ENCODE assay signal across 27 cellular contexts in the genomic region with DNA sequence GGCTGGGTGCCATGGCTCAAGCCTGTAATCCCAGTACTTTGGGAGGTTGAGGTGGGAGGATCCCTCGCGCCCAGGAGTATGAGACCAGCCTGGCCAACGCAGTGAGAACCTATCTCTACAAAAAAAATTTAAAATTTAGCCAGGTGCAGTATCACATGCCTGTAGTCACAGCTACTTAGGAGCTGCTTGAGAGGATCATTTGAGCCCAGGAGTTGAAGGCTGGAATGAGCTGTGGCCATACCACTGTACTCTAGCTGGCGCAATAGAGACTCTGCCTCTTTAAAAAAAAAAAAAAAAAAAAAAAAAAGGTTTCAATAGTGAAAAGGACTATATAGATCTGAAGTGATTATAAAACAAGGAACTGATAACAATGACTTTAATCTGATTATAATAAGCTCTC. TPM values are rescaled to one million over a fixed set of nuclear protein-coding genes. Genes with fewer than 3 reads are reported as not detected.
DNase-seq lines count a peak whose midpoint lies in the region; ATAC-seq, FAIRE-seq and TF ChIP-seq lines count a peak whose summit lies in the region.
"Had no signal": no experiment of that assay in that cellular context is flagged by ENCODE, and none has a peak within 500 bp of the region (broad histone marks: within the 10 kb centered on the region; RNA-seq: fewer than 3 reads in every experiment).

No MANE protein-coding gene starts in this region.

- in situ Hi-C loops in K562 (cut with MboI), result no loop called here

- H3K4me1 Mint-ChIP-seq in activated naive CD4-positive, alpha-beta T cell treated with anti-CD3 and anti-CD28 coated beads for 36 hours (ENCODE audit: low read depth), result peaks cover 14% of the 10 kb centered on the region
- peaks cover 2% of the 10 kb centered on the region for H3K4me1 Mint-ChIP-seq in activated naive CD4-positive, alpha-beta T cell treated with anti-CD3 and anti-CD28 coated beads, Interleukin-2, amount 10 ng/mL, durations not matched to agents 7 days and 5 days
- H3K4me1 Mint-ChIP-seq in HFFc6 (ENCODE audit: low read depth), result no peaks in the 10 kb centered on the region
- no peaks in the 10 kb centered on the region for H3K4me1 Mint-ChIP-seq in nephron progenitor cell
- H3K4me1 Mint-ChIP-seq: brain had no signal

- no peak overlapping the region for H2AFZ ChIP-seq in K562 (ENCODE audit: low read depth, low read length)
- H2AFZ ChIP-seq: parathyroid adenoma had no signal

- H3K4me3 Mint-ChIP-seq in activated naive CD4-positive, alpha-beta T cell treated with anti-CD3 and anti-CD28 coated beads for 36 hours, result no peak overlapping the region
- no peak overlapping the region for H3K4me3 Mint-ChIP-seq in activated naive CD4-positive, alpha-beta T cell treated with anti-CD3 and anti-CD28 coated beads, Interleukin-2, amount 10 ng/mL, durations not matched to agents 7 days and 5 days
- H3K4me3 Mint-ChIP-seq in HFFc6 (no peak overlapping the region), nephron progenitor cell (no peak overlapping the region)
- H3K4me3 Mint-ChIP-seq: activated CD4-positive, alpha-beta T cell treated with anti-CD3 and anti-CD28 coated beads, Interleukin-2, amount 10 ng/mL, durations not matched to agents 24 days and 14 days; brain; naive thymus-derived CD8-positive, alpha-beta T cell; stimulated activated naive CD8-positive, alpha-beta T cell treated with anti-CD3 and anti-CD28 coated beads, Interleukin-15, Interleukin-2, amounts not matched to agents 100 ng/mL and 50 ng/mL, for 24 hours had no signal

- H3K79me2 ChIP-seq in K562 (ENCODE audit: control insufficient read depth, insufficient read depth, low read length), result no peaks in the 10 kb centered on the region; the same call in 2 of the 3 replicates

- H3K27me3 ChIP-seq in K562 (ENCODE audit: control insufficient read depth in 2 of 2, insufficient read depth in 2 of 2, low read length in 2 of 2) (no peaks in the 10 kb centered on the region), ovary (no peaks in the 10 kb centered on the region)
- H3K27me3 ChIP-seq: foreskin keratinocyte, right lobe of liver, thyroid gland had no signal

- H3K27ac Mint-ChIP-seq in activated naive CD4-positive, alpha-beta T cell treated with anti-CD3 and anti-CD28 coated beads for 36 hours, result peak overlapping the region; percentile 53
- H3K27ac Mint-ChIP-seq in activated naive CD4-positive, alpha-beta T cell treated with anti-CD3 and anti-CD28 coated beads, Interleukin-2, amount 10 ng/mL, durations not matched to agents 7 days and 5 days, result no peak overlapping the region
- H3K27ac Mint-ChIP-seq in HFFc6, result no peak overlapping the region
- no peak overlapping the region for H3K27ac Mint-ChIP-seq in nephron progenitor cell
- H3K27ac Mint-ChIP-seq: activated CD4-positive, alpha-beta T cell treated with anti-CD3 and anti-CD28 coated beads, Interleukin-2, amount 10 ng/mL, durations not matched to agents 24 days and 14 days; brain; stimulated activated naive CD8-positive, alpha-beta T cell treated with anti-CD3 and anti-CD28 coated beads, Interleukin-15, Interleukin-2, amounts not matched to agents 100 ng/mL and 50 ng/mL, for 24 hours had no signal

- H3K9me3 ChIP-seq in K562 (replicated peaks; ENCODE audit: control insufficient read depth, insufficient read depth, low read depth, low read length) (no peaks in the 10 kb centered on the region), ovary (no peaks in the 10 kb centered on the region)
- H3K9me3 ChIP-seq: right lobe of liver, thyroid gland had no signal

- BruUV-seq in K562 (replicated peaks; lab: Mats Ljungman, UMichigan), result no TSS peak

- no peak for TF ChIP-seq RAD21 in K562 (CRISPR knock-in tag; conservative IDR thresholded peaks at IDR 0.05 in 1 of 2, IDR thresholded peaks at IDR 0.05 in 1 of 2)

- intact Hi-C loops in activated naive CD4-positive, alpha-beta T cell treated with anti-CD3 and anti-CD28 coated beads for 36 hours (cut with micrococcal nuclease), result no loop called here
- intact Hi-C loops in K562 (cut with micrococcal nuclease), result no loop called here
- intact Hi-C loops in Right ventricle myocardium inferior (cut with DNase I), result no loop called here
- intact Hi-C loops in ovary (cut with DNase I), result no loop called here

- peaks cover 87% of the 10 kb centered on the region for H3K36me3 ChIP-seq in K562 (ENCODE audit: control insufficient read depth, insufficient read depth, low read length)
- H3K36me3 ChIP-seq in ovary, result no peaks in the 10 kb centered on the region

- peaks cover 41% of the 10 kb centered on the region for H3K36me3 Mint-ChIP-seq in activated naive CD4-positive, alpha-beta T cell treated with anti-CD3 and anti-CD28 coated beads for 36 hours (ENCODE audit: low read depth)
- peaks cover 31% of the 10 kb centered on the region for H3K36me3 Mint-ChIP-seq in activated naive CD4-positive, alpha-beta T cell treated with anti-CD3 and anti-CD28 coated beads, Interleukin-2, amount 10 ng/mL, durations not matched to agents 7 days and 5 days
- H3K36me3 Mint-ChIP-seq in HFFc6 (ENCODE audit: low read depth) (peaks cover 20% of the 10 kb centered on the region), nephron progenitor cell (ENCODE audit: low read depth) (peaks cover 50% of the 10 kb centered on the region)

- H3K4me3 ChIP-seq in K562, result no peak overlapping the region
- no peak overlapping the region for H3K4me3 ChIP-seq in retinal pigment epithelial cell (ENCODE audit: low read length)
- H3K4me3 ChIP-seq in ovary, result no peak overlapping the region
- H3K4me3 ChIP-seq: right lobe of liver, thyroid gland had no signal

- TF ChIP-seq POLR2A in K562 (conservative IDR thresholded peaks at IDR 0.05) (no peak), ovary (IDR thresholded peaks at IDR 0.05) (no peak)

- H3K4me2 ChIP-seq in K562 (ENCODE audit: insufficient read depth, low read length), result no peak overlapping the region

- WGBS in K562 (ENCODE audit: insufficient coverage, low coverage, missing lambda C conversion rate), result 88% methylated on average over 4 of the region's 4 CpGs
- 97% methylated on average over 4 of the region's 4 CpGs for WGBS in ovary, 3 donors

- H3K27ac ChIP-seq in K562 (ENCODE audit: extremely low read depth, low read depth, low read length) (no peak overlapping the region), ovary (no peak overlapping the region)
- H3K27ac ChIP-seq: foreskin keratinocyte, parathyroid adenoma, right lobe of liver, thyroid gland had no signal

- H3K9me1 ChIP-seq in K562 (ENCODE audit: control insufficient read depth, insufficient read depth, low read length), result no peaks in the 10 kb centered on the region

- TF ChIP-seq EP300 in K562 (IDR thresholded peaks at IDR 0.05; ENCODE audit: low read length) (no peak), ovary (IDR thresholded peaks at IDR 0.05) (no peak)

- TF ChIP-seq CTCF in HFFc6 (IDR thresholded peaks at IDR 0.05) (peak; percentile 18; the same call in 1 of the 2 replicates), K562 (IDR thresholded peaks at IDR 0.05 in 2 of 3, conservative IDR thresholded peaks at IDR 0.05 in 1 of 3; ENCODE audit: insufficient read depth in 2 of 3, low read depth in 1 of 3, low read length in 3 of 3) (no peak), retinal pigment epithelial cell (conservative IDR thresholded peaks at IDR 0.05; ENCODE audit: low read depth, low read length) (peak; percentile 15), ovary (IDR thresholded peaks at IDR 0.05) (no peak), nephron progenitor cell (IDR thresholded peaks at IDR 0.05) (no peak)

- CTCF ChIA-PET in activated naive CD4-positive, alpha-beta T cell treated with anti-CD3 and anti-CD28 coated beads for 36 hours (lab: Charles Lee), result interaction anchor here (0.9 to 1.7 kb wide), 3 partner anchors 9 to 15 kb away, joined by 3 to 5 read pairs (median 5); no protein-coding TSS in a partner anchor
- CTCF ChIA-PET in activated naive CD4-positive, alpha-beta T cell treated with anti-CD3 and anti-CD28 coated beads, Interleukin-2, amount 10 ng/mL, durations not matched to agents 7 days and 5 days (lab: Charles Lee), result interaction anchor here (0.8 kb wide), 1 partner anchor 103 kb away, joined by 4 read pairs; no protein-coding TSS in a partner anchor
- CTCF ChIA-PET in K562 (lab: Yijun Ruan, JAX; ENCODE audit: low intra/inter-chr PET ratio), result no interaction called here

- no peaks in the 10 kb centered on the region for H4K20me1 ChIP-seq in K562 (replicated peaks; ENCODE audit: control insufficient read depth, insufficient read depth, low read length)

- ATAC-seq in K562, result peak; percentile 59; the same call in 2 of the 3 replicates
- no peak for ATAC-seq in Right ventricle myocardium inferior
- ATAC-seq: foreskin keratinocyte; naive thymus-derived CD8-positive, alpha-beta T cell had no signal

- no peaks in the 10 kb centered on the region for H3K4me1 ChIP-seq in K562 (replicated peaks in 1 of 2; ENCODE audit: control insufficient read depth in 2 of 2, insufficient read depth in 2 of 2, low read length in 2 of 2)
- H3K4me1 ChIP-seq in ovary (ENCODE audit: insufficient read depth), result no peaks in the 10 kb centered on the region
- H3K4me1 ChIP-seq: foreskin keratinocyte, parathyroid adenoma, right lobe of liver, thyroid gland had no signal

- H3K27me3 Mint-ChIP-seq in activated naive CD4-positive, alpha-beta T cell treated with anti-CD3 and anti-CD28 coated beads for 36 hours (ENCODE audit: low read depth), result no peaks in the 10 kb centered on the region
- H3K27me3 Mint-ChIP-seq in activated naive CD4-positive, alpha-beta T cell treated with anti-CD3 and anti-CD28 coated beads, Interleukin-2, amount 10 ng/mL, durations not matched to agents 7 days and 5 days, result no peaks in the 10 kb centered on the region
- H3K27me3 Mint-ChIP-seq in HFFc6 (ENCODE audit: insufficient read depth) (peaks cover 2% of the 10 kb centered on the region), nephron progenitor cell (ENCODE audit: low read depth, poor library complexity) (no peaks in the 10 kb centered on the region)
- H3K27me3 Mint-ChIP-seq: activated CD4-positive, alpha-beta T cell treated with anti-CD3 and anti-CD28 coated beads, Interleukin-2, amount 10 ng/mL, durations not matched to agents 24 days and 14 days; brain; naive thymus-derived CD8-positive, alpha-beta T cell; stimulated activated naive CD8-positive, alpha-beta T cell treated with anti-CD3 and anti-CD28 coated beads, Interleukin-15, Interleukin-2, amounts not matched to agents 100 ng/mL and 50 ng/mL, for 24 hours had no signal

- no peaks in the 10 kb centered on the region for H3K9me3 Mint-ChIP-seq in activated naive CD4-positive, alpha-beta T cell treated with anti-CD3 and anti-CD28 coated beads for 36 hours
- no peaks in the 10 kb centered on the region for H3K9me3 Mint-ChIP-seq in activated naive CD4-positive, alpha-beta T cell treated with anti-CD3 and anti-CD28 coated beads, Interleukin-2, amount 10 ng/mL, durations not matched to agents 7 days and 5 days
- H3K9me3 Mint-ChIP-seq in HFFc6 (no peaks in the 10 kb centered on the region), nephron progenitor cell (no peaks in the 10 kb centered on the region)
- H3K9me3 Mint-ChIP-seq: activated CD4-positive, alpha-beta T cell treated with anti-CD3 and anti-CD28 coated beads, Interleukin-2, amount 10 ng/mL, durations not matched to agents 24 days and 14 days; brain; naive thymus-derived CD8-positive, alpha-beta T cell; stimulated activated naive CD8-positive, alpha-beta T cell treated with anti-CD3 and anti-CD28 coated beads, Interleukin-15, Interleukin-2, amounts not matched to agents 100 ng/mL and 50 ng/mL, for 24 hours had no signal

- H3K9ac ChIP-seq in K562 (ENCODE audit: insufficient read depth in 1 of 2, low read depth in 2 of 2, low read length in 2 of 2), result no peak overlapping the region
- H3K9ac ChIP-seq: parathyroid adenoma had no signal

- POLR2A ChIA-PET in K562 (lab: Yijun Ruan, JAX), result interaction anchor here (0.7 to 3.2 kb wide), 4 partner anchors 11 to 14 kb away, joined by 3 to 13 read pairs (median 8); a partner anchor contains a TSS

- FAIRE-seq in K562 (lab: Jason Lieb, UNC), result no peak
- FAIRE-seq: colon, RCC 7860 had no signal

- no peak for DNase-seq in activated naive CD4-positive, alpha-beta T cell treated with anti-CD3 and anti-CD28 coated beads for 36 hours
- no peak for DNase-seq in activated naive CD4-positive, alpha-beta T cell treated with anti-CD3 and anti-CD28 coated beads, Interleukin-2, amount 10 ng/mL, durations not matched to agents 7 days and 5 days
- DNase-seq in HFFc6 (no peak), K562 (ENCODE audit: extremely low read depth in 1 of 4, low spot score in 3 of 4) (no peak), retinal pigment epithelial cell (ENCODE audit: low read depth) (no peak), Right ventricle myocardium inferior (ENCODE audit: missing footprints) (no peak), ovary (no peak), nephron progenitor cell (no peak)
- DNase-seq: activated CD4-positive, alpha-beta T cell treated with anti-CD3 and anti-CD28 coated beads, Interleukin-2, amount 10 ng/mL, durations not matched to agents 24 days and 14 days; C1 segment of cervical spinal cord; effector CD8-positive, alpha-beta T cell; foreskin keratinocyte; KBM-7; mesendoderm; MM.1S; naive thymus-derived CD8-positive, alpha-beta T cell; NCI-H1417; NCI-H2081; NCI-H446 treated with DMSO at 0.1 percent for 48 hours; right lobe of liver; stimulated activated CD4-positive, alpha-beta T cell treated with anti-CD3 and anti-CD28 coated beads, Interleukin-12 subunit alpha, Interleukin-12 subunit beta, amount 100 ng/mL, for 4 hours; thyroid gland had no signal

RNA-seq across cellular contexts. Expression of a gene that starts 13.5 kb away (rescaled TPM):
- 100 to 1,000 TPM; 399 to 424 TPM for total RNA-seq in activated naive CD4-positive, alpha-beta T cell treated with anti-CD3 and anti-CD28 coated beads for 36 hours
- 100 to 1,000 TPM; 158 to 210 (median 187) TPM for total RNA-seq in HFFc6 (2021; fragmentation: NEBNext Ultra II Directional; extraction: Animal tissue kit (Norgen Biotek cat#: 25700))
- total RNA-seq in K562 (2011; cell fraction: chromatin; rRNA removed; ENCODE audit: low replicate concordance), result 68.2 and 140 TPM in 2 replicates
- total RNA-seq in K562 (2011; cell fraction: nucleolus; rRNA removed), result 57.9 and 63.4 TPM in 2 replicates
- 93.2 and 97.3 TPM in 2 replicates for total RNA-seq in K562 (2011; cell fraction: nucleoplasm; rRNA removed)
- total RNA-seq in K562 (2014; rRNA removed), result 119 and 142 TPM in 2 replicates
- 165 and 194 TPM in 2 replicates for total RNA-seq in K562 (2014; rRNA removed; fragmentation: Illumina TruSeq; extraction: Trizol)
- 124 and 129 TPM in 2 replicates for total RNA-seq in K562 (2015; rRNA removed; fragmentation: Illumina TruSeq; extraction: Trizol)
- total RNA-seq in K562 (2021), result 271 and 299 TPM in 2 replicates
- 384 and 470 TPM in 2 replicates for polyA plus RNA-seq in K562 (2011; rRNA removed)
- 284 and 371 TPM in 2 replicates for polyA plus RNA-seq in K562 (2011; cell fraction: cytosol; rRNA removed)
- 81.2 and 125 TPM in 2 replicates for polyA plus RNA-seq in K562 (2011; cell fraction: nucleus; rRNA removed)
- 144 and 328 TPM in 2 replicates for polyA plus RNA-seq in K562 (2012)
- 303 and 319 TPM in 2 replicates for polyA plus RNA-seq in K562 (2014; fragmentation: Illumina TruSeq; extraction: Trizol)
- 100 to 1,000 TPM; 667 to 786 TPM for polyA plus RNA-seq in K562 (2014; fragmentation: Nextera tagmentation; extraction: Ambion mirVana)
- polyA plus RNA-seq in K562 (2014; rRNA removed), result 354 and 374 TPM in 2 replicates
- polyA minus RNA-seq in K562 (2011; rRNA and poly(A)+ RNA removed), result 276 and 302 TPM in 2 replicates
- polyA minus RNA-seq in K562 (2011; cell fraction: cytosol; rRNA and poly(A)+ RNA removed), result 63.3 and 85.5 TPM in 2 replicates
- 34.9 and 63.1 TPM in 2 replicates for polyA minus RNA-seq in K562 (2011; cell fraction: nucleus; rRNA and poly(A)+ RNA removed)
- total RNA-seq in Right ventricle myocardium inferior, result 149 TPM
- total RNA-seq in ovary, result 100 to 1,000 TPM in 3 of 7 donors, 10 to 100 TPM in 4; 68.5 to 136 (median 93.4) TPM
- 10 to 100 TPM; 68.1 to 75.6 TPM for polyA plus RNA-seq in ovary

RNA-seq across cellular contexts. Expression of a gene that starts 40.2 kb away (rescaled TPM):
- total RNA-seq in activated naive CD4-positive, alpha-beta T cell treated with anti-CD3 and anti-CD28 coated beads for 36 hours, result 10 to 100 TPM; 18.9 to 20.4 TPM
- 10 to 100 TPM; 10.5 to 13.4 (median 12.3) TPM for total RNA-seq in HFFc6 (2021; fragmentation: NEBNext Ultra II Directional; extraction: Animal tissue kit (Norgen Biotek cat#: 25700))
- 15.6 and 79.0 TPM in 2 replicates for total RNA-seq in K562 (2011; cell fraction: chromatin; rRNA removed; ENCODE audit: low replicate concordance)
- 8.3 and 13.4 TPM in 2 replicates for total RNA-seq in K562 (2011; cell fraction: nucleolus; rRNA removed)
- 18.1 and 23.6 TPM in 2 replicates for total RNA-seq in K562 (2011; cell fraction: nucleoplasm; rRNA removed)
- 6.5 and 6.9 TPM in 2 replicates for total RNA-seq in K562 (2014; rRNA removed)
- 9.5 and 11.9 TPM in 2 replicates for total RNA-seq in K562 (2014; rRNA removed; fragmentation: Illumina TruSeq; extraction: Trizol)
- 8.4 and 8.7 TPM in 2 replicates for total RNA-seq in K562 (2015; rRNA removed; fragmentation: Illumina TruSeq; extraction: Trizol)
- 8.4 and 11.5 TPM in 2 replicates for total RNA-seq in K562 (2021)
- polyA plus RNA-seq in K562 (2011; rRNA removed), result 7.3 and 9.0 TPM in 2 replicates
- 1.7 and 2.9 TPM in 2 replicates for polyA plus RNA-seq in K562 (2011; cell fraction: cytosol; rRNA removed)
- 8.6 and 15.2 TPM in 2 replicates for polyA plus RNA-seq in K562 (2011; cell fraction: nucleus; rRNA removed)
- 5.5 and 5.7 TPM in 2 replicates for polyA plus RNA-seq in K562 (2012)
- 7.4 and 9.4 TPM in 2 replicates for polyA plus RNA-seq in K562 (2014; fragmentation: Illumina TruSeq; extraction: Trizol)
- 1 to 10 TPM; 2.4 to 2.8 TPM for polyA plus RNA-seq in K562 (2014; fragmentation: Nextera tagmentation; extraction: Ambion mirVana)
- polyA plus RNA-seq in K562 (2014; rRNA removed), result 7.1 and 7.5 TPM in 2 replicates
- polyA minus RNA-seq in K562 (2011; rRNA and poly(A)+ RNA removed), result 37.9 and 46.4 TPM in 2 replicates
- polyA minus RNA-seq in K562 (2011; cell fraction: cytosol; rRNA and poly(A)+ RNA removed), result 4.4 and 5.8 TPM in 2 replicates
- 16.8 and 36.8 TPM in 2 replicates for polyA minus RNA-seq in K562 (2011; cell fraction: nucleus; rRNA and poly(A)+ RNA removed)
- 14.7 TPM for total RNA-seq in Right ventricle myocardium inferior
- 10 to 100 TPM; 17.8 to 29.2 (median 25.8) TPM for total RNA-seq in ovary
- 10 to 100 TPM; 10.1 to 15.7 TPM for polyA plus RNA-seq in ovary

RNA-seq across cellular contexts. Expression of a gene that starts 58.2 kb away (rescaled TPM):
- total RNA-seq in activated naive CD4-positive, alpha-beta T cell treated with anti-CD3 and anti-CD28 coated beads for 36 hours, result 10 to 100 TPM; 29.5 to 29.7 TPM
- 10 to 100 TPM; 79.0 to 89.0 (median 85.5) TPM for total RNA-seq in HFFc6 (2021; fragmentation: NEBNext Ultra II Directional; extraction: Animal tissue kit (Norgen Biotek cat#: 25700))
- total RNA-seq in K562 (2011; cell fraction: chromatin; rRNA removed; ENCODE audit: low replicate concordance), result 14.8 and 37.6 TPM in 2 replicates
- total RNA-seq in K562 (2011; cell fraction: nucleolus; rRNA removed), result 12.3 and 13.6 TPM in 2 replicates
- total RNA-seq in K562 (2011; cell fraction: nucleoplasm; rRNA removed), result 18.2 and 18.4 TPM in 2 replicates
- total RNA-seq in K562 (2014; rRNA removed) (20.5 and 22.0 TPM in 2 replicates), K562 (2014; rRNA removed; fragmentation: Illumina TruSeq; extraction: Trizol) (34.1 and 45.6 TPM in 2 replicates), K562 (2015; rRNA removed; fragmentation: Illumina TruSeq; extraction: Trizol) (22.2 and 23.2 TPM in 2 replicates), K562 (2021) (25.9 and 27.4 TPM in 2 replicates), Right ventricle myocardium inferior (75.5 TPM), ovary (10 to 100 TPM; 54.1 to 87.3 (median 71.2) TPM)
- polyA plus RNA-seq in K562 (2011; rRNA removed) (54.6 and 66.1 TPM in 2 replicates), K562 (2014; fragmentation: Illumina TruSeq; extraction: Trizol) (37.1 and 46.7 TPM in 2 replicates), K562 (2014; fragmentation: Nextera tagmentation; extraction: Ambion mirVana) (10 to 100 TPM; 28.6 to 38.1 TPM), K562 (2014; rRNA removed) (40.7 and 42.5 TPM in 2 replicates), ovary (100 to 1,000 TPM in 1 of 2 donors, 10 to 100 TPM in 1; 80.1 to 105 TPM)
- 6.4 and 14.7 TPM in 2 replicates for polyA plus RNA-seq in K562 (2011; cell fraction: cytosol; rRNA removed)
- polyA plus RNA-seq in K562 (2011; cell fraction: nucleus; rRNA removed), result 8.7 and 17.0 TPM in 2 replicates
- 27.7 and 46.9 TPM in 2 replicates for polyA plus RNA-seq in K562 (2012)
- 18.8 and 24.8 TPM in 2 replicates for polyA minus RNA-seq in K562 (2011; rRNA and poly(A)+ RNA removed)
- 14.9 and 22.2 TPM in 2 replicates for polyA minus RNA-seq in K562 (2011; cell fraction: cytosol; rRNA and poly(A)+ RNA removed)
- polyA minus RNA-seq in K562 (2011; cell fraction: nucleus; rRNA and poly(A)+ RNA removed), result 9.4 and 14.4 TPM in 2 replicates

Comparison
In these comparisons a context has a peak if more than half of its experiments do, and no peak if none do; other contexts are left out.
1. CTCF ChIP-seq: peak in HFFc6 (single experiment) and retinal pigment epithelial cell (single experiment); none in K562 (0 of 3), ovary (0 of 3) and nephron progenitor cell (single experiment).